8 cellular contexts compared by ENCODE assay signal in the genomic region with DNA sequence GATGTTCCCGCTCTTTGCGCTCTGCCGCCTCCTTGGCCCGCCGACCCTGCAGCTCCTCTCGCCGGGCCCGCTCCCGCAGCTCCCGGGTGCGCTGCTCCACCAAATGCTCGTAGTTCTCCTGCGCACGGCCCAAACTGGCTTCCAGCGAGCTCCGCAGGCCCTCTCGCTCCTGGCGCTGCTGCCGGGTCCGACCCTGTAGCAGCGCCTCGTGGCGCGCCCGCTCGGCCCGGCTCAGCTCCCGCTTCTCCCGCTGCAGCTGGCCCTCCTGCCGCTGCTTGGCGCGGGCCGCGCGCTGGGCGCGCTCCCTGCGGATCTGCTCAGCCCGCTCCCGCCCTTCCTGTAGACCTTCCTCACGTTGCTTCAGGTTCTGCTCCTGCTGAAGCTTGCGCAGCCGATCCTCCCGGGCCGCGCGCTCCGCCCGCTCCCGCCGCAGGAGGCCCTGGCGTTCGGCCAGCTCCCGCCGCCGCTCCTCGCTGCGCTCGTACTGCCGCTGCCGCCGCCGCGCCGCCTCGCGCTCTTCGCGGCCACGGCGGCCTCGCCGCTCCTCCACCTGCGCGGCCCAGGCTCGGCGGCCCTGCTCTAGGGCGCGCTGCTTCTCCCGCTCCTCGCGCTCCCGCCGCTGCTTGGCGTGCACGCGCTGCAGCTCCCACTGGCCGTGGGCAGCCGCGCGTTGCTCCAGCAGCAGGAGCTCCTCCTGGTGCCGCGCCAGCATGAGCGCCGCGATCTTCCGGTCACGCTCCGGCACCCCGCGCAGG. TPM values are rescaled to one million over a fixed set of nuclear protein-coding genes. Genes with fewer than 3 reads are reported as not detected.
DNase-seq lines count a peak whose midpoint lies in the region; ATAC-seq and TF ChIP-seq lines count a peak whose summit lies in the region.

No MANE protein-coding gene starts in this region.

- no peak overlapping the region for H4K91ac ChIP-seq in IMR-90 (ENCODE audit: insufficient read depth, low read depth, low read length)

- no peak overlapping the region for H2BK5ac ChIP-seq in IMR-90 (ENCODE audit: low read depth, low read length, poor library complexity, severe bottlenecking)

- no peaks in the 10 kb centered on the region for H3K79me1 ChIP-seq in IMR-90 (ENCODE audit: low read depth in 1 of 2, low read length in 2 of 2)

- intact Hi-C loops in IMR-90 (cut with micrococcal nuclease) = no loop called here
- intact Hi-C loops in lower lobe of right lung (cut with DNase I) = no loop called here

- no peak overlapping the region for H2BK15ac ChIP-seq in IMR-90 (ENCODE audit: low read depth, low read length)

- H3K4me3 ChIP-seq in AG04449 (ENCODE audit: low read depth, low read length) (peak overlapping the region; percentile 41), IMR-90 (ENCODE audit: insufficient read depth, low read depth, low read length) (peak overlapping the region; percentile 43), cardiac fibroblast (replicated peaks in 1 of 2; ENCODE audit: low read depth in 2 of 2, low read length in 2 of 2) (peak overlapping the region in 1 of 2 donors; percentile 26), lower lobe of right lung (peak overlapping the region; percentile 54)

- no TSS peak for BruUV-seq in IMR-90 (replicated peaks; lab: Mats Ljungman, UMichigan)

- no peak for DNase-seq in AG04449 (ENCODE audit: low read depth, low spot score)
- DNase-seq in IMR-90 = peak; percentile 15
- DNase-seq in cardiac fibroblast (ENCODE audit: low read depth in 2 of 2) = peak; percentile 31 to 33
- DNase-seq in lower lobe of right lung = peak; percentile 51
- no peak for DNase-seq in GM10266 (ENCODE audit: extremely low spot score)

- H3K27me3 ChIP-seq in IMR-90 (ENCODE audit: control insufficient read depth, insufficient read depth, low read length) (peaks cover 84% of the 10 kb centered on the region), lower lobe of right lung (ENCODE audit: low read depth) (peaks cover 86% of the 10 kb centered on the region)

- in situ Hi-C loops in IMR-90 (cut with MboI; ENCODE audit: low sequenced_read_pairs) = no loop called here

- no peaks in the 10 kb centered on the region for H4K20me1 ChIP-seq in IMR-90 (ENCODE audit: insufficient read depth, low read length)

- peak; percentile 45 for ATAC-seq in IMR-90 (ENCODE audit: low read depth)
- peak; percentile 48 to 50 for ATAC-seq in lower lobe of right lung
- no peak for ATAC-seq in HG02884 (IDR thresholded peaks at IDR 0.05; ENCODE audit: unreplicated experiment)
- ATAC-seq in HG03159 (IDR thresholded peaks at IDR 0.05; ENCODE audit: unreplicated experiment) = no peak
- no peak for ATAC-seq in HG02678 (IDR thresholded peaks at IDR 0.05; ENCODE audit: unreplicated experiment)

- WGBS in IMR-90 (ENCODE audit: extremely low coverage in 2 of 2, insufficient read length in 1 of 2), 2 experiments = 2% methylated on average over 58 of the region's 101 CpGs; no CpG with 5 or more reads in 1 of the 2 experiments

- H3K4ac ChIP-seq in IMR-90 (ENCODE audit: low read depth, low read length) = no peak overlapping the region

- CTCF ChIA-PET in AG04449 (lab: Yijun Ruan, JAX) = interaction anchor here (0.9 to 7.9 kb wide), 17 partner anchors 8 to 329 kb away, joined by 3 to 55 read pairs (median 6); no protein-coding TSS in a partner anchor
- CTCF ChIA-PET in IMR-90 (lab: Yijun Ruan, JAX) = interaction anchor here (1.0 kb wide), 1 partner anchor 13 kb away, joined by 3 read pairs; no protein-coding TSS in a partner anchor

- peaks cover 3% of the 10 kb centered on the region; the same call in 1 of the 2 replicates for H3K4me1 ChIP-seq in IMR-90 (ENCODE audit: control insufficient read depth, insufficient read depth, low read length)
- peaks cover 34% of the 10 kb centered on the region for H3K4me1 ChIP-seq in lower lobe of right lung

- H3K14ac ChIP-seq in IMR-90 (replicated peaks; ENCODE audit: low read depth, low read length) = no peak overlapping the region

- no peak overlapping the region for H3K9ac ChIP-seq in IMR-90 (ENCODE audit: low read depth, low read length)

- no peak overlapping the region for H3K18ac ChIP-seq in IMR-90 (ENCODE audit: low read depth, low read length)

- H3K36me3 ChIP-seq in IMR-90 (ENCODE audit: control insufficient read depth, insufficient read depth, low read length) (no peaks in the 10 kb centered on the region), lower lobe of right lung (no peaks in the 10 kb centered on the region)

- no peak overlapping the region for H3K23ac ChIP-seq in IMR-90 (ENCODE audit: low read depth, low read length)

- no peak overlapping the region for H2BK20ac ChIP-seq in IMR-90 (ENCODE audit: low read depth, low read length)

- H3K9me3 ChIP-seq in IMR-90 (ENCODE audit: control insufficient read depth, insufficient read depth, low read length) (peaks cover 1% of the 10 kb centered on the region; the same call in 1 of the 2 replicates), lower lobe of right lung (no peaks in the 10 kb centered on the region)

- H4K5ac ChIP-seq in IMR-90 (ENCODE audit: low read depth, low read length) = no peak overlapping the region

- H3K9me1 ChIP-seq in IMR-90 (ENCODE audit: insufficient read depth, low read length) = no peaks in the 10 kb centered on the region

- TF ChIP-seq RAD21 in IMR-90 (IDR thresholded peaks at IDR 0.05; ENCODE audit: low read length) = no peak

- no peak overlapping the region for H4K8ac ChIP-seq in IMR-90 (ENCODE audit: low read depth in 2 of 2, low read length in 2 of 2)

- H2BK120ac ChIP-seq in IMR-90 (ENCODE audit: low read depth, low read length) = no peak overlapping the region

- no peak for TF ChIP-seq POLR2A in IMR-90 (IDR thresholded peaks at IDR 0.05; ENCODE audit: low read depth, low read length)

- no peak overlapping the region for H2AK5ac ChIP-seq in IMR-90 (ENCODE audit: low read depth, low read length)

- dilution Hi-C loops in IMR-90 (cut with HindIII; ENCODE audit: low sequenced_read_pairs, unreplicated experiment) = no loop called here

- H3K27ac ChIP-seq in IMR-90 (ENCODE audit: insufficient read depth, low read length) = no peak overlapping the region
- H3K27ac ChIP-seq in lower lobe of right lung = no peak overlapping the region

- no peak overlapping the region for H3K56ac ChIP-seq in IMR-90 (ENCODE audit: extremely low read depth, insufficient read depth, low read length)

- POLR2A ChIA-PET in AG04449 (lab: Yijun Ruan, JAX) (interaction anchor here (0.7 kb wide), 1 partner anchor 192 kb away, joined by 4 read pairs; no protein-coding TSS in a partner anchor), IMR-90 (lab: Charles Lee; ENCODE audit: unreplicated experiment) (no interaction called here)

- H2AK9ac ChIP-seq in IMR-90 (replicated peaks; ENCODE audit: low read depth, low read length, poor library complexity) = no peak overlapping the region

- TF ChIP-seq CTCF in AG04449 (IDR thresholded peaks at IDR 0.05; ENCODE audit: insufficient read depth, low read length, missing control alignments) (no peak), IMR-90 (conservative IDR thresholded peaks at IDR 0.05; ENCODE audit: low read depth, low read length) (no peak), cardiac fibroblast (IDR thresholded peaks at IDR 0.05; ENCODE audit: low read depth, low read length) (no peak), lower lobe of right lung (IDR thresholded peaks at IDR 0.05) (no peak), GM10266 (IDR thresholded peaks at IDR 0.05; ENCODE audit: control insufficient read depth, insufficient read depth, low read depth, missing control alignments) (no peak)

- H2AFZ ChIP-seq in IMR-90 (replicated peaks; ENCODE audit: low read length, poor library complexity) = peak overlapping the region; percentile 69

- H3K4me2 ChIP-seq in IMR-90 (ENCODE audit: low read depth, low read length) = peak overlapping the region; percentile 88

TF ChIP-seq in IMR-90, 13 proteins besides CTCF, POLR2A, EP300 and RAD21:
- no peak for TF ChIP-seq CHD1 (IDR thresholded peaks at IDR 0.05; ENCODE audit: low read depth, low read length)
- TF ChIP-seq USF2 (IDR thresholded peaks at IDR 0.05; ENCODE audit: low read depth, low read length) = no peak
- no peak for TF ChIP-seq MAFK (IDR thresholded peaks at IDR 0.05; ENCODE audit: low read depth, low read length)
- TF ChIP-seq RCOR1 (IDR thresholded peaks at IDR 0.05; ENCODE audit: insufficient replicate concordance, low read length) = no peak
- no peak for TF ChIP-seq BHLHE40 (IDR thresholded peaks at IDR 0.05; ENCODE audit: low read depth, low read length)
- no peak for TF ChIP-seq MAZ (IDR thresholded peaks at IDR 0.05; ENCODE audit: borderline replicate concordance, low read depth, low read length)
- TF ChIP-seq RFX5 (IDR thresholded peaks at IDR 0.05; ENCODE audit: low read depth, low read length) = no peak
- no peak for TF ChIP-seq SMC3 (IDR thresholded peaks at IDR 0.05; ENCODE audit: low read depth, low read length)
TF ChIP-seq in IMR-90: peak in this region for 0.

RNA-seq across cellular contexts. Expression of gene CCDC177, which starts 2.6 kb away (rescaled TPM):
- total RNA-seq in IMR-90 (2012; rRNA removed) (not detected in 2 replicates), lower lobe of right lung (not detected)
- polyA plus RNA-seq in IMR-90 (2012; rRNA removed) = not detected in 2 replicates
- not detected in 2 replicates for polyA plus RNA-seq in IMR-90 (2012; cell fraction: cytosol; rRNA removed)
- polyA plus RNA-seq in IMR-90 (2012; cell fraction: nucleus; rRNA removed; ENCODE audit: low replicate concordance) = not detected in 2 replicates

RNA-seq across cellular contexts. Expression of gene SUSD6, which starts 39.3 kb away (rescaled TPM):
- total RNA-seq in IMR-90 (2012; rRNA removed) (2.3 and 2.5 TPM in 2 replicates), lower lobe of right lung (80.1 TPM)
- polyA plus RNA-seq in IMR-90 (2012; rRNA removed) = 10.1 and 10.4 TPM in 2 replicates
- 5.9 and 7.7 TPM in 2 replicates for polyA plus RNA-seq in IMR-90 (2012; cell fraction: cytosol; rRNA removed)
- polyA plus RNA-seq in IMR-90 (2012; cell fraction: nucleus; rRNA removed; ENCODE audit: low replicate concordance) = 21.8 and 29.0 TPM in 2 replicates

Comparison
In these comparisons a context has a peak if more than half of its experiments do, and no peak if none do; other contexts are left out.
1. DNase-seq: peak in IMR-90 (single experiment), cardiac fibroblast (2 of 2) and lower lobe of right lung (single experiment); none in AG04449 (single experiment) and GM10266 (single experiment).
2. ATAC-seq: peak in IMR-90 (single experiment) and lower lobe of right lung (2 of 2); none in HG02884 (single experiment), HG03159 (single experiment) and HG02678 (single experiment).
3. RNA of gene SUSD6, which starts 39.3 kb away (total RNA-seq): 80.1 TPM in lower lobe of right lung (single experiment); 2.3 to 2.5 TPM in IMR-90; every median in the first group is over 10 times any median in the second.